ENCODE assay signal across 1 cellular context in genomic region chr9:38339087-38339486, GRCh38.
TF ChIP-seq lines count a peak whose summit lies in the region.

No MANE protein-coding gene starts in this region.

TF ChIP-seq in IMR-90, 13 proteins besides CTCF, POLR2A, EP300 and RAD21 (continued from another document):
- TF ChIP-seq NFE2L2 (IDR thresholded peaks at IDR 0.05; ENCODE audit: low read depth, low read length) (no peak), CEBPB (IDR thresholded peaks at IDR 0.05; ENCODE audit: low read depth, low read length) (no peak), BHLHE40 (IDR thresholded peaks at IDR 0.05; ENCODE audit: low read depth, low read length) (no peak), MAZ (IDR thresholded peaks at IDR 0.05; ENCODE audit: borderline replicate concordance, low read depth, low read length) (no peak), RCOR1 (IDR thresholded peaks at IDR 0.05; ENCODE audit: insufficient replicate concordance, low read length) (no peak), FOS (IDR thresholded peaks at IDR 0.05; ENCODE audit: low read depth, low read length) (no peak)
- TF ChIP-seq, protein P1, sequence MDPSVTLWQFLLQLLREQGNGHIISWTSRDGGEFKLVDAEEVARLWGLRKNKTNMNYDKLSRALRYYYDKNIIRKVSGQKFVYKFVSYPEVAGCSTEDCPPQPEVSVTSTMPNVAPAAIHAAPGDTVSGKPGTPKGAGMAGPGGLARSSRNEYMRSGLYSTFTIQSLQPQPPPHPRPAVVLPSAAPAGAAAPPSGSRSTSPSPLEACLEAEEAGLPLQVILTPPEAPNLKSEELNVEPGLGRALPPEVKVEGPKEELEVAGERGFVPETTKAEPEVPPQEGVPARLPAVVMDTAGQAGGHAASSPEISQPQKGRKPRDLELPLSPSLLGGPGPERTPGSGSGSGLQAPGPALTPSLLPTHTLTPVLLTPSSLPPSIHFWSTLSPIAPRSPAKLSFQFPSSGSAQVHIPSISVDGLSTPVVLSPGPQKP (IDR thresholded peaks at IDR 0.05; ENCODE audit: borderline replicate concordance, low read depth, low read length) = no peak
TF ChIP-seq in IMR-90: peak in this region for 0.
